Comparison of ENCODE assay signal across 1 cellular context in the genomic region with DNA sequence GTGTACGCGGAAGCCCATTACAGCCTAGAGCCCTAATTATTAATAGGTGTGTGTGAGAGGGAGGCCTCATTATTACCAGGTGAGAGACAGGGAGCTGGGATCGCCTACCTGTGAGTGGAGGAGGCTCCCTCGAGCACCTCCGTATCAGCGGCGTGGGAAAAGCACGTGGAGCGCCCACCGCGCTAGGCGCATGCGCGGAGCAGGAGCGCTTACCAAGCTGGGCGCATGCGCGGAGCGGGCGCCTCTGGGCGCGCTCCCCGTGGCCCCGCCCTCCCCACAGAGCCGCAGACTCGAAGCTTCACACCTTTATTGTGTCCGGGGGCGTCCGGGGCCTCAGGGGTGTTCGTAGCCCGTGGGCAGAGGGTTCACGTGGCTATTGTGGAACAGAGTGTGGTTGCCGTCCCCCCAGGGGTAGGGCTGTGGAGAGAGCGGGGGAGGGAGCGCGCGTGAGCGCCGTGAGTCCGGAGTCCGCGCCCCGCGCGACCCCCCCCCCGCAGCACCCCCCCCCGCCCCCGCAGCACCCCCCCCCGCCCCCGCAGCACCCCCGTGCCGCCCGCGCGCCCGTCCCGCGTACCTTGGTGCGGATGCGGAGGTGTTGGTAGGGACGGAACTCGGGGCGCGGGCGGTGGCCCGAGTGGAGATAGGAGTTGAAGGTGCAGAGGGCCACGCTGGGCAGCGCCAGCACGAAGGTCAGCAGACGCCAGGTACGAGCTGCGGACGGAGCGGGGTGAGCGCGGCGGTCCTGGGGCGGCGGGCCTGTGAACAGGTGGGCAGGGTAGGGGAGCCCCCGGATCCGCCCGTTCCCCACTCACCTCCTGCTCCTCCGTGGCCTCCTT.
TF ChIP-seq lines count a peak whose summit lies in the region.

No MANE protein-coding gene starts in this region.

TF ChIP-seq in K562, 482 proteins besides CTCF, POLR2A, EP300 and RAD21 (continues in another document):
- TF ChIP-seq KLF6 (CRISPR knock-in tag; IDR thresholded peaks at IDR 0.05; ENCODE audit: borderline replicate concordance) = no peak
- TF ChIP-seq MYC (IDR thresholded peaks at IDR 0.05; ENCODE audit: low read depth, low read length) = peak; percentile 37; the same call in 1 of the 2 replicates
- TF ChIP-seq MYC (CRISPR knock-in tag; IDR thresholded peaks at IDR 0.05; ENCODE audit: borderline replicate concordance, low read depth) = no peak
- TF ChIP-seq, protein P1, sequence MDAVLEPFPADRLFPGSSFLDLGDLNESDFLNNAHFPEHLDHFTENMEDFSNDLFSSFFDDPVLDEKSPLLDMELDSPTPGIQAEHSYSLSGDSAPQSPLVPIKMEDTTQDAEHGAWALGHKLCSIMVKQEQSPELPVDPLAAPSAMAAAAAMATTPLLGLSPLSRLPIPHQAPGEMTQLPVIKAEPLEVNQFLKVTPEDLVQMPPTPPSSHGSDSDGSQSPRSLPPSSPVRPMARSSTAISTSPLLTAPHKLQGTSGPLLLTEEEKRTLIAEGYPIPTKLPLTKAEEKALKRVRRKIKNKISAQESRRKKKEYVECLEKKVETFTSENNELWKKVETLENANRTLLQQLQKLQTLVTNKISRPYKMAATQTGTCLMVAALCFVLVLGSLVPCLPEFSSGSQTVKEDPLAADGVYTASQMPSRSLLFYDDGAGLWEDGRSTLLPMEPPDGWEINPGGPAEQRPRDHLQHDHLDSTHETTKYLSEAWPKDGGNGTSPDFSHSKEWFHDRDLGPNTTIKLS (IDR thresholded peaks at IDR 0.05; ENCODE audit: borderline replicate concordance, low read depth) = 0 out of 2 replicates have a peak, but pooled peaks have one; percentile 23
- TF ChIP-seq CXXC5 (CRISPR knock-in tag; IDR thresholded peaks at IDR 0.05) = peak; percentile 53; the same call in 1 of the 2 replicates
- TF ChIP-seq, protein P2, sequence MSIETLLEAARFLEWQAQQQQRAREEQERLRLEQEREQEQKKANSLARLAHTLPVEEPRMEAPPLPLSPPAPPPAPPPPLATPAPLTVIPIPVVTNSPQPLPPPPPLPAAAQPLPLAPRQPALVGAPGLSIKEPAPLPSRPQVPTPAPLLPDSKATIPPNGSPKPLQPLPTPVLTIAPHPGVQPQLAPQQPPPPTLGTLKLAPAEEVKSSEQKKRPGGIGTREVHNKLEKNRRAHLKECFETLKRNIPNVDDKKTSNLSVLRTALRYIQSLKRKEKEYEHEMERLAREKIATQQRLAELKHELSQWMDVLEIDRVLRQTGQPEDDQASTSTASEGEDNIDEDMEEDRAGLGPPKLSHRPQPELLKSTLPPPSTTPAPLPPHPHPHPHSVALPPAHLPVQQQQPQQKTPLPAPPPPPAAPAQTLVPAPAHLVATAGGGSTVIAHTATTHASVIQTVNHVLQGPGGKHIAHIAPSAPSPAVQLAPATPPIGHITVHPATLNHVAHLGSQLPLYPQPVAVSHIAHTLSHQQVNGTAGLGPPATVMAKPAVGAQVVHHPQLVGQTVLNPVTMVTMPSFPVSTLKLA (conservative IDR thresholded peaks at IDR 0.05) = 0 out of 4 replicates have a peak, but pooled peaks have one; percentile 21 to 44
- no peak for TF ChIP-seq STAT5B (CRISPR knock-in tag; IDR thresholded peaks at IDR 0.05)
- TF ChIP-seq, protein P3, sequence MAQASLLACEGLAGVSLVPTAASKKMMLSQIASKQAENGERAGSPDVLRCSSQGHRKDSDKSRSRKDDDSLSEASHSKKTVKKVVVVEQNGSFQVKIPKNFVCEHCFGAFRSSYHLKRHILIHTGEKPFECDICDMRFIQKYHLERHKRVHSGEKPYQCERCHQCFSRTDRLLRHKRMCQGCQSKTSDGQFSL (CRISPR knock-in tag; IDR thresholded peaks at IDR 0.05) = no peak
- TF ChIP-seq, protein P3 (tag; IDR thresholded peaks at IDR 0.05) = 0 out of 4 replicates have a peak, but pooled peaks of 1 of the 2 experiments have one; percentile 34
- TF ChIP-seq, protein P4, sequence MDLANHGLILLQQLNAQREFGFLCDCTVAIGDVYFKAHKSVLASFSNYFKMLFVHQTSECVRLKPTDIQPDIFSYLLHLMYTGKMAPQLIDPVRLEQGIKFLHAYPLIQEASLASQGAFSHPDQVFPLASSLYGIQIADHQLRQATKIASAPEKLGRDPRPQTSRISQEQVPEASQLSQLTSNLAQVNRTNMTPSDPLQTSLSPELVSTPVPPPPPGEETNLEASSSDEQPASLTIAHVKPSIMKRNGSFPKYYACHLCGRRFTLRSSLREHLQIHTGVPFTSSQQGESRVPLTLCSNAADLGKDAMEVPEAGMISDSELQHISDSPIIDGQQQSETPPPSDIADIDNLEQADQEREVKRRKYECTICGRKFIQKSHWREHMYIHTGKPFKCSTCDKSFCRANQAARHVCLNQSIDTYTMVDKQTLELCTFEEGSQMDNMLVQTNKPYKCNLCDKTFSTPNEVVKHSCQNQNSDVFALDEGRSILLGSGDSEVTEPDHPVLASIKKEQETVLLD (IDR thresholded peaks at IDR 0.05) = peak; percentile 37; the same call in 1 of the 2 replicates
- TF ChIP-seq MEIS2 (IDR thresholded peaks at IDR 0.05; ENCODE audit: partially characterized antibody) = peak; percentile 72
- TF ChIP-seq, protein P5, sequence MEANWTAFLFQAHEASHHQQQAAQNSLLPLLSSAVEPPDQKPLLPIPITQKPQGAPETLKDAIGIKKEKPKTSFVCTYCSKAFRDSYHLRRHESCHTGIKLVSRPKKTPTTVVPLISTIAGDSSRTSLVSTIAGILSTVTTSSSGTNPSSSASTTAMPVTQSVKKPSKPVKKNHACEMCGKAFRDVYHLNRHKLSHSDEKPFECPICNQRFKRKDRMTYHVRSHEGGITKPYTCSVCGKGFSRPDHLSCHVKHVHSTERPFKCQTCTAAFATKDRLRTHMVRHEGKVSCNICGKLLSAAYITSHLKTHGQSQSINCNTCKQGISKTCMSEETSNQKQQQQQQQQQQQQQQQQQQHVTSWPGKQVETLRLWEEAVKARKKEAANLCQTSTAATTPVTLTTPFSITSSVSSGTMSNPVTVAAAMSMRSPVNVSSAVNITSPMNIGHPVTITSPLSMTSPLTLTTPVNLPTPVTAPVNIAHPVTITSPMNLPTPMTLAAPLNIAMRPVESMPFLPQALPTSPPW (CRISPR knock-in tag; IDR thresholded peaks at IDR 0.05) = peak; percentile 46; the same call in 1 of the 2 replicates
- TF ChIP-seq CBX3 (IDR thresholded peaks at IDR 0.05; ENCODE audit: borderline replicate concordance in 1 of 2, low read length in 2 of 2) = 0 out of 3 replicates have a peak, but pooled peaks of 1 of the 2 experiments have one; percentile 36
- TF ChIP-seq L3MBTL2 (IDR thresholded peaks at IDR 0.05) = peak; percentile 99
- TF ChIP-seq, protein P6, sequence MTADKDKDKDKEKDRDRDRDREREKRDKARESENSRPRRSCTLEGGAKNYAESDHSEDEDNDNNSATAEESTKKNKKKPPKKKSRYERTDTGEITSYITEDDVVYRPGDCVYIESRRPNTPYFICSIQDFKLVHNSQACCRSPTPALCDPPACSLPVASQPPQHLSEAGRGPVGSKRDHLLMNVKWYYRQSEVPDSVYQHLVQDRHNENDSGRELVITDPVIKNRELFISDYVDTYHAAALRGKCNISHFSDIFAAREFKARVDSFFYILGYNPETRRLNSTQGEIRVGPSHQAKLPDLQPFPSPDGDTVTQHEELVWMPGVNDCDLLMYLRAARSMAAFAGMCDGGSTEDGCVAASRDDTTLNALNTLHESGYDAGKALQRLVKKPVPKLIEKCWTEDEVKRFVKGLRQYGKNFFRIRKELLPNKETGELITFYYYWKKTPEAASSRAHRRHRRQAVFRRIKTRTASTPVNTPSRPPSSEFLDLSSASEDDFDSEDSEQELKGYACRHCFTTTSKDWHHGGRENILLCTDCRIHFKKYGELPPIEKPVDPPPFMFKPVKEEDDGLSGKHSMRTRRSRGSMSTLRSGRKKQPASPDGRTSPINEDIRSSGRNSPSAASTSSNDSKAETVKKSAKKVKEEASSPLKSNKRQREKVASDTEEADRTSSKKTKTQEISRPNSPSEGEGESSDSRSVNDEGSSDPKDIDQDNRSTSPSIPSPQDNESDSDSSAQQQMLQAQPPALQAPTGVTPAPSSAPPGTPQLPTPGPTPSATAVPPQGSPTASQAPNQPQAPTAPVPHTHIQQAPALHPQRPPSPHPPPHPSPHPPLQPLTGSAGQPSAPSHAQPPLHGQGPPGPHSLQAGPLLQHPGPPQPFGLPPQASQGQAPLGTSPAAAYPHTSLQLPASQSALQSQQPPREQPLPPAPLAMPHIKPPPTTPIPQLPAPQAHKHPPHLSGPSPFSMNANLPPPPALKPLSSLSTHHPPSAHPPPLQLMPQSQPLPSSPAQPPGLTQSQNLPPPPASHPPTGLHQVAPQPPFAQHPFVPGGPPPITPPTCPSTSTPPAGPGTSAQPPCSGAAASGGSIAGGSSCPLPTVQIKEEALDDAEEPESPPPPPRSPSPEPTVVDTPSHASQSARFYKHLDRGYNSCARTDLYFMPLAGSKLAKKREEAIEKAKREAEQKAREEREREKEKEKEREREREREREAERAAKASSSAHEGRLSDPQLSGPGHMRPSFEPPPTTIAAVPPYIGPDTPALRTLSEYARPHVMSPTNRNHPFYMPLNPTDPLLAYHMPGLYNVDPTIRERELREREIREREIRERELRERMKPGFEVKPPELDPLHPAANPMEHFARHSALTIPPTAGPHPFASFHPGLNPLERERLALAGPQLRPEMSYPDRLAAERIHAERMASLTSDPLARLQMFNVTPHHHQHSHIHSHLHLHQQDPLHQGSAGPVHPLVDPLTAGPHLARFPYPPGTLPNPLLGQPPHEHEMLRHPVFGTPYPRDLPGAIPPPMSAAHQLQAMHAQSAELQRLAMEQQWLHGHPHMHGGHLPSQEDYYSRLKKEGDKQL (CRISPR knock-in tag; IDR thresholded peaks at IDR 0.05; ENCODE audit: borderline replicate concordance) = no peak
- TF ChIP-seq, protein P7, sequence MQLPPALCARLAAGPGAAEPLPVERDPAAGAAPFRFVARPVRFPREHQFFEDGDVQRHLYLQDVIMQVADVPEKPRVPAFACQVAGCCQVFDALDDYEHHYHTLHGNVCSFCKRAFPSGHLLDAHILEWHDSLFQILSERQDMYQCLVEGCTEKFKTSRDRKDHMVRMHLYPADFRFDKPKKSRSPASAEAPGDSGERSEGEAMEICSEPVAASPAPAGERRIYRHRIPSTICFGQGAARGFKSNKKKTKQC (CRISPR knock-in tag; IDR thresholded peaks at IDR 0.05) = peak; percentile 54; the same call in 1 of the 2 replicates
- TF ChIP-seq, protein P8, sequence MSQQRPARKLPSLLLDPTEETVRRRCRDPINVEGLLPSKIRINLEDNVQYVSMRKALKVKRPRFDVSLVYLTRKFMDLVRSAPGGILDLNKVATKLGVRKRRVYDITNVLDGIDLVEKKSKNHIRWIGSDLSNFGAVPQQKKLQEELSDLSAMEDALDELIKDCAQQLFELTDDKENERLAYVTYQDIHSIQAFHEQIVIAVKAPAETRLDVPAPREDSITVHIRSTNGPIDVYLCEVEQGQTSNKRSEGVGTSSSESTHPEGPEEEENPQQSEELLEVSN (IDR thresholded peaks at IDR 0.05; ENCODE audit: borderline replicate concordance in 1 of 2, extremely low read depth in 1 of 2, insufficient read depth in 1 of 2, insufficient read length in 1 of 2, low read depth in 1 of 2, low read length in 1 of 2, poor library complexity in 1 of 2, severe bottlenecking in 1 of 2) = peak; percentile 96 to 98
- no peak for TF ChIP-seq TGIF2 (CRISPR knock-in tag; IDR thresholded peaks at IDR 0.05)
- no peak for TF ChIP-seq POLR3A (IDR thresholded peaks at IDR 0.05; ENCODE audit: borderline replicate concordance, extremely low read depth, insufficient read depth, insufficient read length)
- no peak for TF ChIP-seq CHD2 (IDR thresholded peaks at IDR 0.05; ENCODE audit: low read depth, low read length)
- TF ChIP-seq NCOA4 (IDR thresholded peaks at IDR 0.05; ENCODE audit: partially characterized antibody) = no peak
- TF ChIP-seq NRF1 (conservative IDR thresholded peaks at IDR 0.05 in 1 of 2, IDR thresholded peaks at IDR 0.05 in 1 of 2) = peak; percentile 92 to 93
- TF ChIP-seq, protein P9, sequence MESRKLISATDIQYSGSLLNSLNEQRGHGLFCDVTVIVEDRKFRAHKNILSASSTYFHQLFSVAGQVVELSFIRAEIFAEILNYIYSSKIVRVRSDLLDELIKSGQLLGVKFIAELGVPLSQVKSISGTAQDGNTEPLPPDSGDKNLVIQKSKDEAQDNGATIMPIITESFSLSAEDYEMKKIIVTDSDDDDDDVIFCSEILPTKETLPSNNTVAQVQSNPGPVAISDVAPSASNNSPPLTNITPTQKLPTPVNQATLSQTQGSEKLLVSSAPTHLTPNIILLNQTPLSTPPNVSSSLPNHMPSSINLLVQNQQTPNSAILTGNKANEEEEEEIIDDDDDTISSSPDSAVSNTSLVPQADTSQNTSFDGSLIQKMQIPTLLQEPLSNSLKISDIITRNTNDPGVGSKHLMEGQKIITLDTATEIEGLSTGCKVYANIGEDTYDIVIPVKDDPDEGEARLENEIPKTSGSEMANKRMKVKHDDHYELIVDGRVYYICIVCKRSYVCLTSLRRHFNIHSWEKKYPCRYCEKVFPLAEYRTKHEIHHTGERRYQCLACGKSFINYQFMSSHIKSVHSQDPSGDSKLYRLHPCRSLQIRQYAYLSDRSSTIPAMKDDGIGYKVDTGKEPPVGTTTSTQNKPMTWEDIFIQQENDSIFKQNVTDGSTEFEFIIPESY (CRISPR knock-in tag; IDR thresholded peaks at IDR 0.05) = peak; percentile 53; the same call in 1 of the 2 replicates
- TF ChIP-seq, protein P10, sequence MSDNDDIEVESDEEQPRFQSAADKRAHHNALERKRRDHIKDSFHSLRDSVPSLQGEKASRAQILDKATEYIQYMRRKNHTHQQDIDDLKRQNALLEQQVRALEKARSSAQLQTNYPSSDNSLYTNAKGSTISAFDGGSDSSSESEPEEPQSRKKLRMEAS (CRISPR knock-in tag; IDR thresholded peaks at IDR 0.05) = peak; percentile 60
- peak in 1 of 2 experiments; percentile 43; a peak in 2 of 4 replicates for TF ChIP-seq MAZ (CRISPR knock-in tag; conservative IDR thresholded peaks at IDR 0.05 in 1 of 2, IDR thresholded peaks at IDR 0.05 in 1 of 2)
- 0 out of 2 replicates have a peak, but pooled peaks have one; percentile 32 for TF ChIP-seq RBFOX2 (IDR thresholded peaks at IDR 0.05; ENCODE audit: low read depth, low read length)
- TF ChIP-seq, protein P11, sequence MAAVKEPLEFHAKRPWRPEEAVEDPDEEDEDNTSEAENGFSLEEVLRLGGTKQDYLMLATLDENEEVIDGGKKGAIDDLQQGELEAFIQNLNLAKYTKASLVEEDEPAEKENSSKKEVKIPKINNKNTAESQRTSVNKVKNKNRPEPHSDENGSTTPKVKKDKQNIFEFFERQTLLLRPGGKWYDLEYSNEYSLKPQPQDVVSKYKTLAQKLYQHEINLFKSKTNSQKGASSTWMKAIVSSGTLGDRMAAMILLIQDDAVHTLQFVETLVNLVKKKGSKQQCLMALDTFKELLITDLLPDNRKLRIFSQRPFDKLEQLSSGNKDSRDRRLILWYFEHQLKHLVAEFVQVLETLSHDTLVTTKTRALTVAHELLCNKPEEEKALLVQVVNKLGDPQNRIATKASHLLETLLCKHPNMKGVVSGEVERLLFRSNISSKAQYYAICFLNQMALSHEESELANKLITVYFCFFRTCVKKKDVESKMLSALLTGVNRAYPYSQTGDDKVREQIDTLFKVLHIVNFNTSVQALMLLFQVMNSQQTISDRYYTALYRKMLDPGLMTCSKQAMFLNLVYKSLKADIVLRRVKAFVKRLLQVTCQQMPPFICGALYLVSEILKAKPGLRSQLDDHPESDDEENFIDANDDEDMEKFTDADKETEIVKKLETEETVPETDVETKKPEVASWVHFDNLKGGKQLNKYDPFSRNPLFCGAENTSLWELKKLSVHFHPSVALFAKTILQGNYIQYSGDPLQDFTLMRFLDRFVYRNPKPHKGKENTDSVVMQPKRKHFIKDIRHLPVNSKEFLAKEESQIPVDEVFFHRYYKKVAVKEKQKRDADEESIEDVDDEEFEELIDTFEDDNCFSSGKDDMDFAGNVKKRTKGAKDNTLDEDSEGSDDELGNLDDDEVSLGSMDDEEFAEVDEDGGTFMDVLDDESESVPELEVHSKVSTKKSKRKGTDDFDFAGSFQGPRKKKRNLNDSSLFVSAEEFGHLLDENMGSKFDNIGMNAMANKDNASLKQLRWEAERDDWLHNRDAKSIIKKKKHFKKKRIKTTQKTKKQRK (IDR thresholded peaks at IDR 0.05; ENCODE audit: borderline replicate concordance, low read depth, low read length) = no peak
